1 cellular context compared by ENCODE assay signal in genomic region chr6:42050011-42050896, GRCh38.
A peak's percentile ranks its signal among the peaks of the same experiment; 100 is the strongest.
TF ChIP-seq lines count a peak whose summit lies in the region.

TAF8 (plus strand) TSS chr6:42050524; CDS start chr6:42050542, 18 bp downstream.

TF ChIP-seq in HepG2, 621 proteins besides CTCF, POLR2A, EP300 and RAD21 (continued from another document and continues in another):
- no peak for TF ChIP-seq GPBP1L1 (CRISPR knock-in tag; IDR thresholded peaks at IDR 0.05)
- peak; percentile 72 for TF ChIP-seq ZSCAN29 (CRISPR knock-in tag; conservative IDR thresholded peaks at IDR 0.05)
- TF ChIP-seq ZNF574 (CRISPR knock-in tag; IDR thresholded peaks at IDR 0.05), result peak; percentile 97
- no peak for TF ChIP-seq THAP7 (CRISPR knock-in tag; IDR thresholded peaks at IDR 0.05)
- TF ChIP-seq RAD51 (IDR thresholded peaks at IDR 0.05; ENCODE audit: borderline replicate concordance), result peak; percentile 47; the same call in 1 of the 2 replicates
- no peak for TF ChIP-seq ZBTB26 (CRISPR knock-in tag; IDR thresholded peaks at IDR 0.05; ENCODE audit: borderline replicate concordance)
- TF ChIP-seq KAT2B (IDR thresholded peaks at IDR 0.05; ENCODE audit: borderline replicate concordance, low read depth, low read length), result no peak
- peak; percentile 95; the same call in 1 of the 2 replicates for TF ChIP-seq KDM2A (CRISPR knock-in tag; IDR thresholded peaks at IDR 0.05; ENCODE audit: borderline replicate concordance, low read depth)
- peak; percentile 78 for TF ChIP-seq ZNF160 (CRISPR knock-in tag; IDR thresholded peaks at IDR 0.05)
- TF ChIP-seq BRF2 (CRISPR knock-in tag; IDR thresholded peaks at IDR 0.05), result peak; percentile 72; the same call in 1 of the 2 replicates
- no peak for TF ChIP-seq EEA1 (CRISPR knock-in tag; IDR thresholded peaks at IDR 0.05; ENCODE audit: borderline replicate concordance)
- TF ChIP-seq NR0B2 (CRISPR knock-in tag; IDR thresholded peaks at IDR 0.05), result 0 out of 2 replicates have a peak, but pooled peaks have one; percentile 60
- peak; percentile 42; the same call in 1 of the 2 replicates for TF ChIP-seq IKZF5 (CRISPR knock-in tag; IDR thresholded peaks at IDR 0.05)
- no peak for TF ChIP-seq HNRNPUL1 (IDR thresholded peaks at IDR 0.05; ENCODE audit: low read depth, low read length)
- TF ChIP-seq ZBTB46 (CRISPR knock-in tag; IDR thresholded peaks at IDR 0.05; ENCODE audit: borderline replicate concordance), result peak; percentile 78; the same call in 1 of the 2 replicates
- no peak for TF ChIP-seq ZNF674 (CRISPR knock-in tag; IDR thresholded peaks at IDR 0.05; ENCODE audit: low read depth)
- TF ChIP-seq HES4 (CRISPR knock-in tag; IDR thresholded peaks at IDR 0.05; ENCODE audit: borderline replicate concordance), result no peak
- peak; percentile 36 for TF ChIP-seq PRPF4 (IDR thresholded peaks at IDR 0.05; ENCODE audit: low read depth, low read length, poor library complexity, severe bottlenecking)
- TF ChIP-seq BCL3 (CRISPR knock-in tag; IDR thresholded peaks at IDR 0.05), result peak; percentile 52; the same call in 1 of the 2 replicates
- TF ChIP-seq E2F1 (CRISPR knock-in tag; IDR thresholded peaks at IDR 0.05), result peak; percentile 63
- TF ChIP-seq CSRNP1 (CRISPR knock-in tag; IDR thresholded peaks at IDR 0.05), result peak; percentile 97
- TF ChIP-seq DZIP1 (CRISPR knock-in tag; IDR thresholded peaks at IDR 0.05), result no peak
- peak; percentile 52 for TF ChIP-seq HNRNPK (IDR thresholded peaks at IDR 0.05; ENCODE audit: low read depth, low read length, poor library complexity, severe bottlenecking)
- peak; percentile 60 for TF ChIP-seq UBTF (CRISPR knock-in tag; IDR thresholded peaks at IDR 0.05)
- no peak for TF ChIP-seq ZNF3 (CRISPR knock-in tag; IDR thresholded peaks at IDR 0.05)
- 0 out of 2 replicates have a peak, but pooled peaks have one; percentile 69 for TF ChIP-seq ZHX1 (CRISPR knock-in tag; IDR thresholded peaks at IDR 0.05; ENCODE audit: low read depth)
